ENCODE assay signal across 8 cellular contexts in the genomic region with DNA sequence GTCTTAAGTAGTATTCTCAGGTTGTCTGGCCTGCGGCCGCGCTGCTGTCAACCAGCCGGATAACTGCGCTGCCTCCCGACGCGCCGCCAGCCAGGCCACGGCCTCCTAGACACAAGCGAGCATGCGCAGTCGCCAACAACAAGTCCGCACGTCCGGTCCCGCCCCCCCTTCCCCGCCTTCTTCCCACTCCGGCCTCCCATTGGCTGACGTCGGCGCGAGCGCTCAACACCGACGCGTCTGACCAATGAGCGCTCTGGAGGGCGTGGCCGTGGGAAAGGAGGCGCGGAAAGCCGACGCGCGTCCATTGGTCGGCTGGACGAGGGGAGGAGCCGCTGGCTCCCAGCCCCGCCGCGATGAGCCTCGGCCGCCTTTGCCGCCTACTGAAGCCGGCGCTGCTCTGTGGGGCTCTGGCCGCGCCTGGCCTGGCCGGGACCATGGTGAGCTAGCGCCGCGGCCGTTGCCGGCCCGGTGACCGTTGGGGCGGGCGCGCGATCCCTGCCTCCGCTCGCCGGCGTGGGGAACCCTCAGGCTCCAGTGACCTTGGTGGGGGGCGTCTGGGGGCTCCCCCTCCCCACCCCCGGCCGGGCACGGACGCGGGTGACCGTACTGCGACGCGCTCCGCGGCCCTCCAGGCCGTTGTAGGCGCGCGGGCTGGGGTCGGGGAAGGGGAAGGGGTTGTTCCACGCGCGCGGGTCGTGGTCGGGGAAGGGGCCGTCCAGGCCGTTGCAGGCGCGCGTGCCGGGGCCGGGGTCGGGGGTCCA. TPM values are rescaled to one million over a fixed set of nuclear protein-coding genes. Genes with fewer than 3 reads are reported as not detected.
DNase-seq lines count a peak whose midpoint lies in the region; ATAC-seq and TF ChIP-seq lines count a peak whose summit lies in the region.

A gene with protein sequence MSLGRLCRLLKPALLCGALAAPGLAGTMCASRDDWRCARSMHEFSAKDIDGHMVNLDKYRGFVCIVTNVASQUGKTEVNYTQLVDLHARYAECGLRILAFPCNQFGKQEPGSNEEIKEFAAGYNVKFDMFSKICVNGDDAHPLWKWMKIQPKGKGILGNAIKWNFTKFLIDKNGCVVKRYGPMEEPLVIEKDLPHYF (plus strand): TSS at position 304 of the 761 bp plus-strand sequence. CDS start 50 bp downstream, at position 354.

- H3K9me3 ChIP-seq in liver (ENCODE audit: control insufficient read depth in 4 of 4, low read length in 3 of 4), result no peaks in the 10 kb centered on the region

- DNase-seq in NCI-H82 (lab: John Stamatoyannopoulos, UW) (peak; percentile 99), dermis microvascular lymphatic vessel endothelial cell (ENCODE audit: low read depth in 2 of 2) (peak; percentile 97 to 100)
- peak; percentile 98 for DNase-seq in activated CD4-positive, alpha-beta T cell treated with anti-CD3 and anti-CD28 coated beads, Interleukin-2, amount 50 U/mL, for 48 hours
- DNase-seq in stimulated activated CD4-positive, alpha-beta T cell treated with anti-CD3 and anti-CD28 coated beads, Interleukin-4, amount 100 ng/mL, for 24 hours, result peak; percentile 98

- peaks cover 18 to 47% (median 26%) of the 10 kb centered on the region in 4 donors for H3K4me1 ChIP-seq in liver (ENCODE audit: control insufficient read depth in 4 of 4, insufficient read depth in 4 of 4, low read length in 3 of 4)

- peak within 1 kb of the TSS; percentile 63 to 86 for H3K9ac ChIP-seq in liver (ENCODE audit: low read depth in 1 of 2, low read length in 2 of 2)

- H3K4me3 ChIP-seq in liver (ENCODE audit: low read depth in 1 of 3, low read length in 3 of 3), result peak within 1 kb of the TSS; percentile 59 to 93 (median 75)

- H3K27ac ChIP-seq in C4-2B, result peak within 1 kb of the TSS; percentile 90
- H3K27ac ChIP-seq in liver (ENCODE audit: low read depth in 1 of 2, low read length in 2 of 2), result peak within 1 kb of the TSS; percentile 97 to 99

- peaks cover 2 to 19% (median 11%) of the 10 kb centered on the region in 4 donors for H3K36me3 ChIP-seq in liver (ENCODE audit: control insufficient read depth in 4 of 4, insufficient read depth in 3 of 4, low read depth in 1 of 4, low read length in 3 of 4)

- TF ChIP-seq CTCF in C4-2B (conservative IDR thresholded peaks at IDR 0.05), result no peak
- no peak for TF ChIP-seq CTCF in liver (IDR thresholded peaks at IDR 0.05; ENCODE audit: low read depth, low read length, missing input control)

- peak in 1 of 2 donors; percentile 40 for TF ChIP-seq RAD21 in liver (IDR thresholded peaks at IDR 0.05)

- under 1% methylated on average over 96 of the region's 96 CpGs for WGBS in liver

- H3K27me3 ChIP-seq in liver (ENCODE audit: control insufficient read depth in 4 of 4, insufficient read depth in 4 of 4, low read length in 3 of 4), result no peaks in the 10 kb centered on the region

- peak; percentile 53 for ATAC-seq in GM19395 (IDR thresholded peaks at IDR 0.05; ENCODE audit: unreplicated experiment)
- peak; percentile 53 for ATAC-seq in HG03565 (IDR thresholded peaks at IDR 0.05; ENCODE audit: unreplicated experiment)

TF ChIP-seq in liver, 16 proteins besides CTCF, POLR2A, EP300 and RAD21:
- TF ChIP-seq GABPA (IDR thresholded peaks at IDR 0.05 in 1 of 2, conservative IDR thresholded peaks at IDR 0.05 in 1 of 2) (peak in 1 of 2 donors; percentile 78), TAF1 (conservative IDR thresholded peaks at IDR 0.05) (peak; percentile 77), HNF4G (IDR thresholded peaks at IDR 0.05) (no peak), HNF4A (conservative IDR thresholded peaks at IDR 0.05) (no peak), RXRA (IDR thresholded peaks at IDR 0.05) (no peak), NR2F2 (IDR thresholded peaks at IDR 0.05) (no peak), SP1 (IDR thresholded peaks at IDR 0.05) (peak; percentile 88), FOXA1 (IDR thresholded peaks at IDR 0.05) (no peak), YY1 (IDR thresholded peaks at IDR 0.05) (peak; percentile 77), EGR1 (IDR thresholded peaks at IDR 0.05; ENCODE audit: low read depth in 2 of 2) (no peak), JUND (IDR thresholded peaks at IDR 0.05) (no peak)
- TF ChIP-seq, protein P1, sequence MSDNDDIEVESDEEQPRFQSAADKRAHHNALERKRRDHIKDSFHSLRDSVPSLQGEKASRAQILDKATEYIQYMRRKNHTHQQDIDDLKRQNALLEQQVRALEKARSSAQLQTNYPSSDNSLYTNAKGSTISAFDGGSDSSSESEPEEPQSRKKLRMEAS (IDR thresholded peaks at IDR 0.05), result no peak
- TF ChIP-seq, protein P2, sequence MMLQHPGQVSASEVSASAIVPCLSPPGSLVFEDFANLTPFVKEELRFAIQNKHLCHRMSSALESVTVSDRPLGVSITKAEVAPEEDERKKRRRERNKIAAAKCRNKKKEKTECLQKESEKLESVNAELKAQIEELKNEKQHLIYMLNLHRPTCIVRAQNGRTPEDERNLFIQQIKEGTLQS (IDR thresholded peaks at IDR 0.05), result no peak
- TF ChIP-seq, protein P3, sequence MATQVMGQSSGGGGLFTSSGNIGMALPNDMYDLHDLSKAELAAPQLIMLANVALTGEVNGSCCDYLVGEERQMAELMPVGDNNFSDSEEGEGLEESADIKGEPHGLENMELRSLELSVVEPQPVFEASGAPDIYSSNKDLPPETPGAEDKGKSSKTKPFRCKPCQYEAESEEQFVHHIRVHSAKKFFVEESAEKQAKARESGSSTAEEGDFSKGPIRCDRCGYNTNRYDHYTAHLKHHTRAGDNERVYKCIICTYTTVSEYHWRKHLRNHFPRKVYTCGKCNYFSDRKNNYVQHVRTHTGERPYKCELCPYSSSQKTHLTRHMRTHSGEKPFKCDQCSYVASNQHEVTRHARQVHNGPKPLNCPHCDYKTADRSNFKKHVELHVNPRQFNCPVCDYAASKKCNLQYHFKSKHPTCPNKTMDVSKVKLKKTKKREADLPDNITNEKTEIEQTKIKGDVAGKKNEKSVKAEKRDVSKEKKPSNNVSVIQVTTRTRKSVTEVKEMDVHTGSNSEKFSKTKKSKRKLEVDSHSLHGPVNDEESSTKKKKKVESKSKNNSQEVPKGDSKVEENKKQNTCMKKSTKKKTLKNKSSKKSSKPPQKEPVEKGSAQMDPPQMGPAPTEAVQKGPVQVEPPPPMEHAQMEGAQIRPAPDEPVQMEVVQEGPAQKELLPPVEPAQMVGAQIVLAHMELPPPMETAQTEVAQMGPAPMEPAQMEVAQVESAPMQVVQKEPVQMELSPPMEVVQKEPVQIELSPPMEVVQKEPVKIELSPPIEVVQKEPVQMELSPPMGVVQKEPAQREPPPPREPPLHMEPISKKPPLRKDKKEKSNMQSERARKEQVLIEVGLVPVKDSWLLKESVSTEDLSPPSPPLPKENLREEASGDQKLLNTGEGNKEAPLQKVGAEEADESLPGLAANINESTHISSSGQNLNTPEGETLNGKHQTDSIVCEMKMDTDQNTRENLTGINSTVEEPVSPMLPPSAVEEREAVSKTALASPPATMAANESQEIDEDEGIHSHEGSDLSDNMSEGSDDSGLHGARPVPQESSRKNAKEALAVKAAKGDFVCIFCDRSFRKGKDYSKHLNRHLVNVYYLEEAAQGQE (IDR thresholded peaks at IDR 0.05), result peak; percentile 45

RNA-seq across cellular contexts. Expression of the gene that starts here (rescaled TPM):
- total RNA-seq in dermis microvascular lymphatic vessel endothelial cell (461 and 469 TPM in 2 replicates), liver (100 to 1,000 TPM; 122 to 149 TPM)
- 100 to 1,000 TPM; 447 to 558 TPM for polyA plus RNA-seq in liver

Comparison
In these comparisons a context has a peak if more than half of its experiments do, and no peak if none do; other contexts are left out.
1. Peak in every context shown above with its lines: DNase-seq, ATAC-seq, H3K4me3 ChIP-seq and H3K27ac ChIP-seq.